In genomic region chr1:40659649-40659947, GRCh38 we compare ENCODE assay signal across 20 cellular contexts. TPM values are rescaled to one million over a fixed set of nuclear protein-coding genes. Genes with fewer than 3 reads are reported as not detected.
DNase-seq lines count a peak whose midpoint lies in the region; ATAC-seq, FAIRE-seq and TF ChIP-seq lines count a peak whose summit lies in the region.
"Had no signal": no experiment of that assay in that cellular context is flagged by ENCODE, and none has a peak within 500 bp of the region (broad histone marks: within the 10 kb centered on the region; RNA-seq: fewer than 3 reads in every experiment).

No MANE protein-coding gene starts in this region.

- H3K9me1 ChIP-seq in K562 (ENCODE audit: control insufficient read depth, insufficient read depth, low read length), result peaks cover 4% of the 10 kb centered on the region

- no peak for DNase-seq in right cardiac atrium
- DNase-seq in heart left ventricle, result no peak
- DNase-seq in K562 (ENCODE audit: extremely low read depth in 1 of 4, low spot score in 3 of 4), result no peak
- DNase-seq in fibroblast of villous mesenchyme (ENCODE audit: low read depth), result peak; percentile 18
- no peak for DNase-seq in smooth muscle cell (lab: John Stamatoyannopoulos, UW; ENCODE audit: unreplicated experiment)
- no peak for DNase-seq in NCI-H2081 treated with DMSO at 0.1 percent for 48 hours (lab: John Stamatoyannopoulos, UW)
- no peak for DNase-seq in endothelial cell (ENCODE audit: low spot score)
- DNase-seq: CD8-positive, alpha-beta T cell; COR-L47; DMS153; DMS79 treated with DMSO at 0.1 percent for 48 hours; EL had no signal

- no peak overlapping the region for H3K27ac Mint-ChIP-seq in endothelial cell (ENCODE audit: unreplicated experiment)
- H3K27ac Mint-ChIP-seq: B cell; CD14-positive monocyte; CD8-positive, alpha-beta T cell; GM23338 had no signal

- H3K4me3 ChIP-seq in right cardiac atrium (ENCODE audit: low read length) (no peak overlapping the region), heart left ventricle (no peak overlapping the region), K562 (no peak overlapping the region), fibroblast of villous mesenchyme (ENCODE audit: low read depth, low read length) (no peak overlapping the region), smooth muscle cell (no peak overlapping the region)
- H3K4me3 ChIP-seq: GM23338, HAP-1 had no signal

- H3K27me3 ChIP-seq in right cardiac atrium (ENCODE audit: control insufficient read depth, insufficient read depth), result no peaks in the 10 kb centered on the region
- H3K27me3 ChIP-seq in heart left ventricle, result no peaks in the 10 kb centered on the region
- peaks cover 8 to 76% of the 10 kb centered on the region in 2 experiments for H3K27me3 ChIP-seq in K562 (ENCODE audit: control insufficient read depth in 2 of 2, insufficient read depth in 2 of 2, low read length in 2 of 2)
- H3K27me3 ChIP-seq in smooth muscle cell (ENCODE audit: low read depth), result peaks cover 4% of the 10 kb centered on the region

- H3K27me3 Mint-ChIP-seq in endothelial cell (ENCODE audit: unreplicated experiment), result peaks cover 12% of the 10 kb centered on the region

- no peaks in the 10 kb centered on the region for H3K9me3 Mint-ChIP-seq in endothelial cell (ENCODE audit: unreplicated experiment)
- H3K9me3 Mint-ChIP-seq: CD14-positive monocyte; CD8-positive, alpha-beta T cell; GM23338 had no signal

- H4K20me1 ChIP-seq in K562 (replicated peaks; ENCODE audit: control insufficient read depth, insufficient read depth, low read length) (peaks cover 4% of the 10 kb centered on the region; the same call in 1 of the 2 replicates), smooth muscle cell (ENCODE audit: low read depth) (no peaks in the 10 kb centered on the region)

- H3K9ac ChIP-seq in K562 (ENCODE audit: insufficient read depth in 1 of 2, low read depth in 2 of 2, low read length in 2 of 2) (peak overlapping the region in 1 of 2 experiments; percentile 6; a peak in 1 of 4 replicates), smooth muscle cell (ENCODE audit: low read depth) (no peak overlapping the region)

- H2AFZ ChIP-seq in K562 (ENCODE audit: low read depth, low read length) (no peak overlapping the region), smooth muscle cell (ENCODE audit: low read depth) (no peak overlapping the region)
- H2AFZ ChIP-seq: GM23338 had no signal

- no peak for TF ChIP-seq EP300 in K562 (IDR thresholded peaks at IDR 0.05; ENCODE audit: low read length)

- TF ChIP-seq RAD21 in K562 (CRISPR knock-in tag; conservative IDR thresholded peaks at IDR 0.05 in 1 of 2, IDR thresholded peaks at IDR 0.05 in 1 of 2), result no peak

- peaks cover 4% of the 10 kb centered on the region for H3K4me1 ChIP-seq in right cardiac atrium (ENCODE audit: control insufficient read depth, insufficient read depth, low read length)
- peaks cover 0 to 10% (median 0%) of the 10 kb centered on the region in 12 donors for H3K4me1 ChIP-seq in heart left ventricle
- peaks cover 12 to 16% of the 10 kb centered on the region in 2 experiments; a peak in 4 of 5 replicates for H3K4me1 ChIP-seq in K562 (replicated peaks in 1 of 2; ENCODE audit: control insufficient read depth in 2 of 2, insufficient read depth in 2 of 2, low read length in 2 of 2)
- peaks cover 9% of the 10 kb centered on the region for H3K4me1 ChIP-seq in smooth muscle cell (ENCODE audit: low read depth)
- H3K4me1 ChIP-seq: HAP-1 had no signal

- ATAC-seq in right cardiac atrium (peak in 1 of 2 donors; percentile 10), heart left ventricle (no peak), K562 (no peak), HG03095 (IDR thresholded peaks at IDR 0.05; ENCODE audit: unreplicated experiment) (no peak)
- ATAC-seq: CD8-positive, alpha-beta T cell; GM23338 had no signal

- no peaks in the 10 kb centered on the region for H3K79me2 ChIP-seq in K562 (ENCODE audit: control insufficient read depth, insufficient read depth, low read length)
- H3K79me2 ChIP-seq in smooth muscle cell (ENCODE audit: low read depth), result no peaks in the 10 kb centered on the region

- POLR2A ChIA-PET in K562 (lab: Yijun Ruan, JAX), result interaction anchor here (0.6 to 1.7 kb wide), 5 partner anchors 20 to 181 kb away, joined by 3 to 5 read pairs (median 4); partner anchors contain the start of gene NFYC

- FAIRE-seq in K562 (lab: Jason Lieb, UNC), result peak; percentile 35
- FAIRE-seq: G401.6, GM12891, HTR-8/SVneo had no signal

- no peaks in the 10 kb centered on the region for H3F3A ChIP-seq in smooth muscle cell (ENCODE audit: low read depth)

- peaks cover 2% of the 10 kb centered on the region for H3K4me1 Mint-ChIP-seq in endothelial cell (ENCODE audit: unreplicated experiment)
- H3K4me1 Mint-ChIP-seq: CD14-positive monocyte had no signal

- CTCF ChIA-PET in K562 (lab: Yijun Ruan, JAX; ENCODE audit: low intra/inter-chr PET ratio), result no interaction called here

- no peaks in the 10 kb centered on the region for H3K9me3 ChIP-seq in right cardiac atrium (ENCODE audit: control insufficient read depth, low read length)
- no peaks in the 10 kb centered on the region for H3K9me3 ChIP-seq in heart left ventricle
- H3K9me3 ChIP-seq in K562 (replicated peaks; ENCODE audit: control insufficient read depth, insufficient read depth, low read depth, low read length), result no peaks in the 10 kb centered on the region
- no peaks in the 10 kb centered on the region for H3K9me3 ChIP-seq in smooth muscle cell (replicated peaks; ENCODE audit: low read depth)
- H3K9me3 ChIP-seq: HAP-1 had no signal

- no peak overlapping the region for H3K4me3 Mint-ChIP-seq in endothelial cell (ENCODE audit: unreplicated experiment)
- H3K4me3 Mint-ChIP-seq: B cell; CD14-positive monocyte; CD8-positive, alpha-beta T cell; GM23338 had no signal

- H3K4me2 ChIP-seq in K562 (ENCODE audit: insufficient read depth, low read length) (peak overlapping the region; percentile 12; the same call in 1 of the 2 replicates), smooth muscle cell (peak overlapping the region; percentile 19)
- H3K4me2 ChIP-seq: GM23338 had no signal

- no peak for TF ChIP-seq CTCF in heart left ventricle (IDR thresholded peaks at IDR 0.05)
- no peak for TF ChIP-seq CTCF in K562 (IDR thresholded peaks at IDR 0.05 in 2 of 3, conservative IDR thresholded peaks at IDR 0.05 in 1 of 3; ENCODE audit: insufficient read depth in 2 of 3, low read depth in 1 of 3, low read length in 3 of 3)
- no peak for TF ChIP-seq CTCF in fibroblast of villous mesenchyme (IDR thresholded peaks at IDR 0.05; ENCODE audit: insufficient read depth, low read depth, low read length)
- no peak for TF ChIP-seq CTCF in smooth muscle cell (IDR thresholded peaks at IDR 0.05; ENCODE audit: borderline replicate concordance, insufficient read depth, poor library complexity, severe bottlenecking)
- TF ChIP-seq CTCF in endothelial cell (IDR thresholded peaks at IDR 0.05; ENCODE audit: unreplicated experiment), result no peak

- 40% methylated on average over 7 of the region's 7 CpGs for WGBS in right cardiac atrium
- WGBS in heart left ventricle, 4 donors, result 47 to 55% (median 52%) methylated on average over 7 of the region's 7 CpGs
- 31% methylated on average over 7 of the region's 7 CpGs for WGBS in K562 (ENCODE audit: insufficient coverage, low coverage, missing lambda C conversion rate)
- WGBS in smooth muscle cell (ENCODE audit: low lambda C conversion rate), result 17% methylated on average over 7 of the region's 7 CpGs

- TF ChIP-seq POLR2A in heart left ventricle (IDR thresholded peaks at IDR 0.05), result no peak
- TF ChIP-seq POLR2A in K562 (conservative IDR thresholded peaks at IDR 0.05), result no peak

- H3K36me3 ChIP-seq in heart left ventricle (no peaks in the 10 kb centered on the region), K562 (ENCODE audit: control insufficient read depth, insufficient read depth, low read length) (no peaks in the 10 kb centered on the region), smooth muscle cell (ENCODE audit: low read depth) (no peaks in the 10 kb centered on the region)
- H3K36me3 ChIP-seq: HAP-1 had no signal

- no peaks in the 10 kb centered on the region for H3K36me3 Mint-ChIP-seq in endothelial cell (ENCODE audit: low read depth, unreplicated experiment)
- H3K36me3 Mint-ChIP-seq: CD14-positive monocyte; CD8-positive, alpha-beta T cell had no signal

- intact Hi-C loops in right cardiac atrium (cut with DNase I), result no loop called here
- intact Hi-C loops in heart left ventricle (cut with DNase I), result no loop called here
- intact Hi-C loops in K562 (cut with micrococcal nuclease), result no loop called here

- H3K27ac ChIP-seq in right cardiac atrium (ENCODE audit: low read length) (peak overlapping the region; percentile 21), heart left ventricle (no peak overlapping the region), K562 (ENCODE audit: extremely low read depth, low read depth, low read length) (no peak overlapping the region), smooth muscle cell (ENCODE audit: low read depth) (peak overlapping the region; percentile 30)

- BruUV-seq in K562 (replicated peaks; lab: Mats Ljungman, UMichigan), result no TSS peak

- in situ Hi-C loops in K562 (cut with MboI), result no loop called here

RNA-seq across cellular contexts. Expression of gene RIMS3, which starts 5.9 kb away (rescaled TPM):
- 1 to 10 TPM; 4.3 to 4.8 (median 4.5) TPM for total RNA-seq in right cardiac atrium
- polyA plus RNA-seq in right cardiac atrium, result 1.5 TPM
- 1 to 10 TPM in 5 of 9 donors, under 1 TPM in 4; 0.56 to 3.0 (median 1.1) TPM for total RNA-seq in heart left ventricle
- polyA plus RNA-seq in heart left ventricle, result under 1 TPM; 0.23 to 0.30 TPM
- 0.76 and 1.4 TPM in 2 replicates for total RNA-seq in K562 (2011; cell fraction: chromatin; rRNA removed; ENCODE audit: low replicate concordance)
- 0.66 and 0.67 TPM in 2 replicates for total RNA-seq in K562 (2011; cell fraction: nucleolus; rRNA removed)
- total RNA-seq in K562 (2011; cell fraction: nucleoplasm; rRNA removed), result 0.73 and 0.76 TPM in 2 replicates
- total RNA-seq in K562 (2014; rRNA removed), result 0.59 and 0.82 TPM in 2 replicates
- total RNA-seq in K562 (2014; rRNA removed; fragmentation: Illumina TruSeq; extraction: Trizol), result 0.69 and 0.77 TPM in 2 replicates
- 0.38 and 0.47 TPM in 2 replicates for total RNA-seq in K562 (2015; rRNA removed; fragmentation: Illumina TruSeq; extraction: Trizol)
- 1.2 and 1.3 TPM in 2 replicates for total RNA-seq in K562 (2021)
- polyA plus RNA-seq in K562 (2011; rRNA removed), result 0.78 and 1.2 TPM in 2 replicates
- polyA plus RNA-seq in K562 (2011; cell fraction: cytosol; rRNA removed), result 0.97 and 1.3 TPM in 2 replicates
- polyA plus RNA-seq in K562 (2011; cell fraction: nucleus; rRNA removed), result 1.9 and 2.7 TPM in 2 replicates
- polyA plus RNA-seq in K562 (2012), result 0.66 and 1.9 TPM in 2 replicates
- polyA plus RNA-seq in K562 (2014; fragmentation: Illumina TruSeq; extraction: Trizol), result 0.71 and 0.75 TPM in 2 replicates
- polyA plus RNA-seq in K562 (2014; fragmentation: Nextera tagmentation; extraction: Ambion mirVana), result under 1 TPM; 0.06 to 0.15 TPM
- polyA plus RNA-seq in K562 (2014; rRNA removed), result 0.43 and 0.45 TPM in 2 replicates
- 1.2 and 1.3 TPM in 2 replicates for polyA minus RNA-seq in K562 (2011; rRNA and poly(A)+ RNA removed)
- 0.73 and 1.1 TPM in 2 replicates for polyA minus RNA-seq in K562 (2011; cell fraction: cytosol; rRNA and poly(A)+ RNA removed)
- 0.40 and 0.56 TPM in 2 replicates for polyA minus RNA-seq in K562 (2011; cell fraction: nucleus; rRNA and poly(A)+ RNA removed)
- total RNA-seq in fibroblast of villous mesenchyme, result 0.32 and 0.86 TPM in 2 replicates
- total RNA-seq in smooth muscle cell, result 2.2 and 2.6 TPM in 2 replicates
- polyA plus RNA-seq in smooth muscle cell, result 0.33 and 2.0 TPM in 2 replicates
- total RNA-seq in endothelial cell (ENCODE audit: unreplicated experiment), result 5.4 TPM

RNA-seq across cellular contexts. Expression of gene NFYC, which starts 31.9 kb away (rescaled TPM):
- total RNA-seq in right cardiac atrium, result 10 to 100 TPM; 70.6 to 82.6 (median 78.9) TPM
- polyA plus RNA-seq in right cardiac atrium, result 63.6 TPM
- 10 to 100 TPM; 52.6 to 82.8 (median 69.4) TPM for total RNA-seq in heart left ventricle
- polyA plus RNA-seq in heart left ventricle, result 10 to 100 TPM; 45.2 to 52.8 TPM
- total RNA-seq in K562 (2011; cell fraction: chromatin; rRNA removed; ENCODE audit: low replicate concordance), result 51.1 and 58.3 TPM in 2 replicates
- total RNA-seq in K562 (2011; cell fraction: nucleolus; rRNA removed), result 43.8 and 43.9 TPM in 2 replicates
- 49.1 and 60.1 TPM in 2 replicates for total RNA-seq in K562 (2011; cell fraction: nucleoplasm; rRNA removed)
- total RNA-seq in K562 (2014; rRNA removed), result 41.1 and 44.2 TPM in 2 replicates
- total RNA-seq in K562 (2014; rRNA removed; fragmentation: Illumina TruSeq; extraction: Trizol), result 22.7 and 26.4 TPM in 2 replicates
- 31.2 and 31.4 TPM in 2 replicates for total RNA-seq in K562 (2015; rRNA removed; fragmentation: Illumina TruSeq; extraction: Trizol)
- 53.9 and 59.8 TPM in 2 replicates for total RNA-seq in K562 (2021)
- polyA plus RNA-seq in K562 (2011; rRNA removed), result 47.2 and 65.6 TPM in 2 replicates
- polyA plus RNA-seq in K562 (2011; cell fraction: cytosol; rRNA removed), result 78.9 and 120 TPM in 2 replicates
- polyA plus RNA-seq in K562 (2011; cell fraction: nucleus; rRNA removed), result 72.3 and 83.1 TPM in 2 replicates
- polyA plus RNA-seq in K562 (2012), result 52.9 and 79.3 TPM in 2 replicates
- 56.2 and 65.1 TPM in 2 replicates for polyA plus RNA-seq in K562 (2014; fragmentation: Illumina TruSeq; extraction: Trizol)
- polyA plus RNA-seq in K562 (2014; fragmentation: Nextera tagmentation; extraction: Ambion mirVana), result 1 to 10 TPM; 4.8 to 7.2 TPM
- 51.3 and 57.7 TPM in 2 replicates for polyA plus RNA-seq in K562 (2014; rRNA removed)
- 45.7 and 65.0 TPM in 2 replicates for polyA minus RNA-seq in K562 (2011; rRNA and poly(A)+ RNA removed)
- polyA minus RNA-seq in K562 (2011; cell fraction: cytosol; rRNA and poly(A)+ RNA removed), result 38.9 and 49.7 TPM in 2 replicates
- polyA minus RNA-seq in K562 (2011; cell fraction: nucleus; rRNA and poly(A)+ RNA removed), result 34.9 and 50.8 TPM in 2 replicates
- total RNA-seq in fibroblast of villous mesenchyme, result 19.0 TPM in 2 replicates
- total RNA-seq in smooth muscle cell, result 18.1 and 18.4 TPM in 2 replicates
- 28.6 and 35.3 TPM in 2 replicates for polyA plus RNA-seq in smooth muscle cell
- total RNA-seq in endothelial cell (ENCODE audit: unreplicated experiment), result 49.7 TPM

Comparison
In these comparisons a context has a peak if more than half of its experiments do, and no peak if none do; other contexts are left out.
1. H3K27ac ChIP-seq: peak in right cardiac atrium (single experiment) and smooth muscle cell (single experiment); none in heart left ventricle (0 of 12) and K562 (single experiment).